Comparison of ENCODE assay signal across 1 cellular context in genomic region chr7:20302866-20303265, GRCh38.
TF ChIP-seq lines count a peak whose summit lies in the region.

No MANE protein-coding gene starts in this region.

TF ChIP-seq in IMR-90, 13 proteins besides CTCF, POLR2A, EP300 and RAD21:
- TF ChIP-seq MAZ (IDR thresholded peaks at IDR 0.05; ENCODE audit: borderline replicate concordance, low read depth, low read length), result no peak
- TF ChIP-seq CHD1 (IDR thresholded peaks at IDR 0.05; ENCODE audit: low read depth, low read length), result no peak
- TF ChIP-seq ELK1 (IDR thresholded peaks at IDR 0.05; ENCODE audit: borderline replicate concordance, low read depth, low read length), result no peak
- no peak for TF ChIP-seq SMC3 (IDR thresholded peaks at IDR 0.05; ENCODE audit: low read depth, low read length)
- TF ChIP-seq FOS (IDR thresholded peaks at IDR 0.05; ENCODE audit: low read depth, low read length), result no peak
- TF ChIP-seq NFE2L2 (IDR thresholded peaks at IDR 0.05; ENCODE audit: low read depth, low read length), result no peak
- TF ChIP-seq MAFK (IDR thresholded peaks at IDR 0.05; ENCODE audit: low read depth, low read length), result no peak
- no peak for TF ChIP-seq RFX5 (IDR thresholded peaks at IDR 0.05; ENCODE audit: low read depth, low read length)
- no peak for TF ChIP-seq MXI1 (IDR thresholded peaks at IDR 0.05; ENCODE audit: borderline replicate concordance, low read depth, low read length)
- no peak for TF ChIP-seq CEBPB (IDR thresholded peaks at IDR 0.05; ENCODE audit: low read depth, low read length)
- no peak for TF ChIP-seq USF2 (IDR thresholded peaks at IDR 0.05; ENCODE audit: low read depth, low read length)
- TF ChIP-seq RCOR1 (IDR thresholded peaks at IDR 0.05; ENCODE audit: insufficient replicate concordance, low read length), result no peak
- no peak for TF ChIP-seq BHLHE40 (IDR thresholded peaks at IDR 0.05; ENCODE audit: low read depth, low read length)
